19 cellular contexts compared by ENCODE assay signal in genomic region chr1:23140940-23141596, GRCh38. TPM values are rescaled to one million over a fixed set of nuclear protein-coding genes. Genes with fewer than 3 reads are reported as not detected.
DNase-seq lines count a peak whose midpoint lies in the region; ATAC-seq, FAIRE-seq and TF ChIP-seq lines count a peak whose summit lies in the region.
"Had no signal": no experiment of that assay in that cellular context is flagged by ENCODE, and none has a peak within 500 bp of the region (broad histone marks: within the 10 kb centered on the region; RNA-seq: fewer than 3 reads in every experiment).

No MANE protein-coding gene starts in this region.

- no peaks in the 10 kb centered on the region for H3K9me3 ChIP-seq in GM12878 (replicated peaks; ENCODE audit: control insufficient read depth, insufficient read depth, low read length)
- H3K9me3 ChIP-seq: SJCRH30 had no signal

- TF ChIP-seq POLR2A in GM12891 (IDR thresholded peaks at IDR 0.05; ENCODE audit: low read depth, low read length) (no peak), GM12878 (IDR thresholded peaks at IDR 0.05; ENCODE audit: low read depth, low read length) (no peak)

- DNase-seq in GM12891 (ENCODE audit: insufficient read length, low spot score) (no peak), GM12878 (ENCODE audit: low read depth, low spot score) (no peak), left lobe of liver (ENCODE audit: low spot score) (no peak), SHP77 (lab: John Stamatoyannopoulos, UW) (no peak), occipital lobe (lab: John Stamatoyannopoulos, UW) (no peak)
- DNase-seq in stimulated activated effector memory CD8-positive, alpha-beta T cell treated with anti-CD3 and anti-CD28 coated beads, Interleukin-12 subunit alpha, Interleukin-12 subunit beta, amount 100 ng/mL, for 72 hours (ENCODE audit: low spot score in 2 of 2), result no peak
- DNase-seq: CD4-positive, CD25-positive, alpha-beta regulatory T cell; DMS79; GOT3; KG1; NCI-H1436; NCI-H2029; NCI-H2171; NCI-H446; NCI-H69; OCI-M1; SJCRH30 had no signal

- 86% methylated on average over 5 of the region's 6 CpGs for WGBS in GM12878 (ENCODE audit: insufficient coverage, insufficient replicate concordance, low lambda C conversion rate, missing lambda C conversion rate)

- no peak for TF ChIP-seq RAD21 in GM12878 (IDR thresholded peaks at IDR 0.05; ENCODE audit: insufficient read depth, low read depth, low read length)

- no peak overlapping the region for H3K4me3 ChIP-seq in GM12878
- H3K4me3 ChIP-seq: SJCRH30 had no signal

- TF ChIP-seq EP300 in GM12878 (IDR thresholded peaks at IDR 0.05; ENCODE audit: borderline replicate concordance in 1 of 2, control insufficient read depth in 1 of 2, low read depth in 2 of 2, low read length in 2 of 2), result no peak

- in situ Hi-C loops in GM12878 (cut with MboI), result no loop called here

- no peaks in the 10 kb centered on the region for H3K36me3 Mint-ChIP-seq in stimulated activated effector memory CD8-positive, alpha-beta T cell treated with anti-CD3 and anti-CD28 coated beads, Interleukin-12 subunit alpha, Interleukin-12 subunit beta, amount 100 ng/mL, for 72 hours

- ATAC-seq in GM12878 (no peak), left lobe of liver (peak; percentile 10), GM18858 (IDR thresholded peaks at IDR 0.05; ENCODE audit: unreplicated experiment) (no peak)
- ATAC-seq in stimulated activated effector memory CD8-positive, alpha-beta T cell treated with anti-CD3 and anti-CD28 coated beads, Interleukin-12 subunit alpha, Interleukin-12 subunit beta, amount 100 ng/mL, for 72 hours, result no peak

- H3K4me1 Mint-ChIP-seq in stimulated activated effector memory CD8-positive, alpha-beta T cell treated with anti-CD3 and anti-CD28 coated beads, Interleukin-12 subunit alpha, Interleukin-12 subunit beta, amount 100 ng/mL, for 72 hours, result peaks cover 12% of the 10 kb centered on the region
- H3K4me1 Mint-ChIP-seq: B cell had no signal

- no peaks in the 10 kb centered on the region for H3K27me3 ChIP-seq in GM12878 (replicated peaks in 1 of 2; ENCODE audit: control insufficient read depth in 2 of 2, insufficient read depth in 2 of 2, low read length in 1 of 2)
- H3K27me3 ChIP-seq: SJCRH30 had no signal

- H3K27ac Mint-ChIP-seq in stimulated activated effector memory CD8-positive, alpha-beta T cell treated with anti-CD3 and anti-CD28 coated beads, Interleukin-12 subunit alpha, Interleukin-12 subunit beta, amount 100 ng/mL, for 72 hours, result peak overlapping the region; percentile 43
- H3K27ac Mint-ChIP-seq: B cell had no signal

- H3K27ac ChIP-seq in GM12878 (ENCODE audit: control insufficient read depth, insufficient read depth), result no peak overlapping the region
- H3K27ac ChIP-seq: SJCRH30 had no signal

- no peak overlapping the region for H3K4me2 ChIP-seq in GM12878 (ENCODE audit: control insufficient read depth, insufficient read depth)

- H3K9ac ChIP-seq in GM12878 (ENCODE audit: control insufficient read depth, insufficient read depth, low read length), result no peak overlapping the region

- intact Hi-C loops in GM12878 (cut with micrococcal nuclease; ENCODE audit: unreplicated experiment), result no loop called here

- no peaks in the 10 kb centered on the region for H3K9me3 Mint-ChIP-seq in stimulated activated effector memory CD8-positive, alpha-beta T cell treated with anti-CD3 and anti-CD28 coated beads, Interleukin-12 subunit alpha, Interleukin-12 subunit beta, amount 100 ng/mL, for 72 hours
- H3K9me3 Mint-ChIP-seq: CD4-positive, CD25-positive, alpha-beta regulatory T cell had no signal

- H3K4me1 ChIP-seq in GM12878 (ENCODE audit: control insufficient read depth, insufficient read depth, low read length), result no peaks in the 10 kb centered on the region
- H3K4me1 ChIP-seq: SJCRH30 had no signal

- peaks cover 2% of the 10 kb centered on the region for H3K79me2 ChIP-seq in GM12878 (ENCODE audit: control insufficient read depth, insufficient read depth, low read length)

- RAD21 ChIA-PET in GM12878 (lab: Charles Lee; ENCODE audit: unreplicated experiment), result interaction anchor here (1.0 to 1.4 kb wide), 2 partner anchors 7 to 42 kb away, joined by 3 to 5 read pairs; no protein-coding TSS in a partner anchor

- CTCF ChIA-PET in GM12878 (lab: Yijun Ruan, JAX), result interaction anchor here (1.2 to 2.1 kb wide), 3 partner anchors 22 to 43 kb away, joined by 3 to 6 read pairs (median 3); no protein-coding TSS in a partner anchor

- H3K36me3 ChIP-seq in GM12878 (ENCODE audit: control insufficient read depth in 2 of 2, insufficient read depth in 2 of 2, low read length in 1 of 2), result 0 out of 4 replicates have a peak, but pooled peaks cover 0 to 1% of the 10 kb centered on the region in 2 experiments

- no peak for TF ChIP-seq CTCF in GM12878 (IDR thresholded peaks at IDR 0.05 in 2 of 3, conservative IDR thresholded peaks at IDR 0.05 in 1 of 3; ENCODE audit: control insufficient read depth in 2 of 3, extremely low read depth in 1 of 3, insufficient read depth in 1 of 3, low read depth in 3 of 3, low read length in 3 of 3)

- no peak overlapping the region for H3K4me3 Mint-ChIP-seq in stimulated activated effector memory CD8-positive, alpha-beta T cell treated with anti-CD3 and anti-CD28 coated beads, Interleukin-12 subunit alpha, Interleukin-12 subunit beta, amount 100 ng/mL, for 72 hours
- H3K4me3 Mint-ChIP-seq: B cell had no signal

- FAIRE-seq in GM12891 (lab: Jason Lieb, UNC), result no peak
- FAIRE-seq in GM12878 (lab: Jason Lieb, UNC), result no peak

- POLR2A ChIA-PET in GM12878 (lab: Charles Lee), result no interaction called here

- H2AFZ ChIP-seq in GM12878 (ENCODE audit: control insufficient read depth, low read depth, low read length), result no peak overlapping the region

- no peaks in the 10 kb centered on the region for H4K20me1 ChIP-seq in GM12878 (ENCODE audit: control insufficient read depth, insufficient read depth)

- SMC1A ChIA-PET in GM12878 (lab: Charles Lee; ENCODE audit: uncharacterized antibody, unreplicated experiment), result interaction anchor here (1.0 to 1.8 kb wide), 2 partner anchors 29 to 41 kb away, joined by 4 to 7 read pairs; no protein-coding TSS in a partner anchor

- no TSS peak for BruUV-seq in GM12878 (replicated peaks; lab: Mats Ljungman, UMichigan)

TF ChIP-seq in GM12891, 5 proteins besides CTCF, POLR2A, EP300 and RAD21:
- TF ChIP-seq PAX5 (IDR thresholded peaks at IDR 0.05; ENCODE audit: insufficient read depth, low read length, severe bottlenecking) (peak; percentile 55), SPI1 (IDR thresholded peaks at IDR 0.05; ENCODE audit: low read depth, low read length) (no peak)
TF ChIP-seq in GM12891: peak in this region for 1.

TF ChIP-seq in GM12878, 131 proteins besides CTCF, POLR2A, EP300 and RAD21:
- TF ChIP-seq ZNF384 (IDR thresholded peaks at IDR 0.05; ENCODE audit: borderline replicate concordance, low read depth, low read length), result no peak
- peak; percentile 77; the same call in 1 of the 2 replicates for TF ChIP-seq PAX5 (IDR thresholded peaks at IDR 0.05; ENCODE audit: borderline replicate concordance, low read depth, low read length)
- TF ChIP-seq, protein P1, sequence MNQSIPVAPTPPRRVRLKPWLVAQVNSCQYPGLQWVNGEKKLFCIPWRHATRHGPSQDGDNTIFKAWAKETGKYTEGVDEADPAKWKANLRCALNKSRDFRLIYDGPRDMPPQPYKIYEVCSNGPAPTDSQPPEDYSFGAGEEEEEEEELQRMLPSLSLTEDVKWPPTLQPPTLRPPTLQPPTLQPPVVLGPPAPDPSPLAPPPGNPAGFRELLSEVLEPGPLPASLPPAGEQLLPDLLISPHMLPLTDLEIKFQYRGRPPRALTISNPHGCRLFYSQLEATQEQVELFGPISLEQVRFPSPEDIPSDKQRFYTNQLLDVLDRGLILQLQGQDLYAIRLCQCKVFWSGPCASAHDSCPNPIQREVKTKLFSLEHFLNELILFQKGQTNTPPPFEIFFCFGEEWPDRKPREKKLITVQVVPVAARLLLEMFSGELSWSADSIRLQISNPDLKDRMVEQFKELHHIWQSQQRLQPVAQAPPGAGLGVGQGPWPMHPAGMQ (IDR thresholded peaks at IDR 0.05; ENCODE audit: borderline replicate concordance), result no peak
- no peak for TF ChIP-seq ZNF207 (IDR thresholded peaks at IDR 0.05; ENCODE audit: borderline replicate concordance)

RNA-seq across cellular contexts. Expression of gene LUZP1, which starts 27.6 kb away (rescaled TPM):
- 7.9 TPM for polyA plus RNA-seq in GM12891 (2012; ENCODE audit: low read depth, missing spikeins)
- 26.6 and 27.5 TPM in 2 replicates for total RNA-seq in GM12878 (2013; cell fraction: nucleolus; rRNA removed)
- total RNA-seq in GM12878 (2014; rRNA removed) (13.8 and 15.5 TPM in 2 replicates), GM12878 (2014; rRNA removed; fragmentation: Illumina TruSeq; extraction: Trizol) (17.1 and 17.5 TPM in 2 replicates), GM12878 (2021) (24.0 and 24.8 TPM in 2 replicates), left lobe of liver (5.6 TPM), occipital lobe (5.5 TPM)
- 4.1 TPM for polyA plus RNA-seq in GM12878 (2011; ENCODE audit: low read depth)
- polyA plus RNA-seq in GM12878 (2011; rRNA removed) (10.6 and 12.2 TPM in 2 replicates), GM12878 (2014; fragmentation: Illumina TruSeq; extraction: Trizol) (19.7 and 22.8 TPM in 2 replicates), GM12878 (2014; fragmentation: Nextera tagmentation; extraction: Ambion mirVana) (10 to 100 TPM; 11.3 to 17.1 TPM), GM12878 (2014; rRNA removed) (11.3 and 11.7 TPM in 2 replicates), GM12878 (2016; fragmentation: Nextera tagmentation; extraction: Ambion mirVana) (10 to 100 TPM; 27.1 to 28.2 TPM)
- 8.2 and 8.4 TPM in 2 replicates for polyA plus RNA-seq in GM12878 (2011; cell fraction: cytosol; rRNA removed)
- polyA plus RNA-seq in GM12878 (2011; cell fraction: nucleus; rRNA removed), result 15.0 and 17.1 TPM in 2 replicates
- 5.0 and 5.6 TPM in 2 replicates for polyA plus RNA-seq in GM12878 (2012)
- 18.1 and 18.9 TPM in 2 replicates for polyA minus RNA-seq in GM12878 (2011; rRNA and poly(A)+ RNA removed)
- polyA minus RNA-seq in GM12878 (2011; cell fraction: cytosol; rRNA and poly(A)+ RNA removed), result 5.2 and 6.7 TPM in 2 replicates
- polyA minus RNA-seq in GM12878 (2011; cell fraction: nucleus; rRNA and poly(A)+ RNA removed), result 10.8 and 14.2 TPM in 2 replicates
